ENCODE assay signal across 19 cellular contexts in the genomic region with DNA sequence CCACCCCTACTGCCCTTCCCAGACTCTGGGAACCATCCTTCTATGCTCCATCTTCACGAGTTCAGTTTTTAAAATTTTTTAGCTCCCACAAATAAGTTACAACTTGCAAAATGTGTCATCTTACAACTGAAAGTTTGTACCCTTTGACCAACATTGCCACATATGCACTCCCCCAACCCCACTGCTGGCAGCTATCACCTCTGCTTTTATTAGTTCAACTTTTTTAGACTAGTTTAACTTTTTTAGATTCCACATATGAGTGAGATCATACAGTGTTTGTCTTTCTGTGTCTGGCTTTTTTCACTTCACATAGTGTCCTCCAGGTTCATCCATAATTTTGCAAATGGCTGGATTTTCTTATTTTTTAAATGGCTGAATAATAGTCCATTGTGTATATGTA. TPM values are rescaled to one million over a fixed set of nuclear protein-coding genes. Genes with fewer than 3 reads are reported as not detected.
DNase-seq lines count a peak whose midpoint lies in the region; ATAC-seq, FAIRE-seq and TF ChIP-seq lines count a peak whose summit lies in the region.
"Had no signal": no experiment of that assay in that cellular context is flagged by ENCODE, and none has a peak within 500 bp of the region (broad histone marks: within the 10 kb centered on the region; RNA-seq: fewer than 3 reads in every experiment).

No MANE protein-coding gene starts in this region.

- H3K9me3 Mint-ChIP-seq in activated T-cell treated with anti-CD3 and anti-CD28 coated beads, Interleukin-2, amount 50 U/mL, for 72 hours = no peaks in the 10 kb centered on the region
- H3K9me3 Mint-ChIP-seq in activated T-cell treated with anti-CD3 and anti-CD28 coated beads, Interleukin-2, amount 50 U/mL, for 4 hours = no peaks in the 10 kb centered on the region
- H3K9me3 Mint-ChIP-seq: CD4-positive, alpha-beta memory T cell; H9 had no signal

- H3K36me3 Mint-ChIP-seq in activated T-cell treated with anti-CD3 and anti-CD28 coated beads, Interleukin-2, amount 50 U/mL, for 72 hours (ENCODE audit: insufficient read depth in 2 of 2) = peaks cover 0 to 1% of the 10 kb centered on the region in 2 donors
- peaks cover 2% of the 10 kb centered on the region for H3K36me3 Mint-ChIP-seq in activated T-cell treated with anti-CD3 and anti-CD28 coated beads, Interleukin-2, amount 50 U/mL, for 4 hours (ENCODE audit: insufficient read depth)
- H3K36me3 Mint-ChIP-seq: CD4-positive, alpha-beta memory T cell had no signal

- no peaks in the 10 kb centered on the region for H3K27me3 ChIP-seq in gastrocnemius medialis
- no peaks in the 10 kb centered on the region for H3K27me3 ChIP-seq in brain microvascular endothelial cell (replicated peaks)
- H3K27me3 ChIP-seq: BLaER1 had no signal

- H3K4me3 ChIP-seq in gastrocnemius medialis (no peak overlapping the region), brain microvascular endothelial cell (ENCODE audit: low read depth, low read length) (no peak overlapping the region)
- H3K4me3 ChIP-seq: BLaER1 had no signal

- no peaks in the 10 kb centered on the region for H3K9me3 ChIP-seq in gastrocnemius medialis
- H3K9me3 ChIP-seq: BLaER1 had no signal

- no peak overlapping the region for H3K4me3 Mint-ChIP-seq in activated T-cell treated with anti-CD3 and anti-CD28 coated beads, Interleukin-2, amount 50 U/mL, for 72 hours
- no peak overlapping the region for H3K4me3 Mint-ChIP-seq in activated T-cell treated with anti-CD3 and anti-CD28 coated beads, Interleukin-2, amount 50 U/mL, for 4 hours
- H3K4me3 Mint-ChIP-seq: CD14-positive monocyte; CD4-positive, alpha-beta memory T cell; H9 had no signal

- H3K27ac ChIP-seq in gastrocnemius medialis (peak overlapping the region in 3 of 4 donors; percentile 39 to 92 (median 89)), brain microvascular endothelial cell (no peak overlapping the region)
- H3K27ac ChIP-seq: BLaER1 had no signal

- peak overlapping the region; percentile 31 for H3K27ac Mint-ChIP-seq in activated T-cell treated with anti-CD3 and anti-CD28 coated beads, Interleukin-2, amount 50 U/mL, for 72 hours
- H3K27ac Mint-ChIP-seq: CD4-positive, alpha-beta memory T cell had no signal

- H3K4me1 ChIP-seq in gastrocnemius medialis = peaks cover 46 to 63% of the 10 kb centered on the region in 2 donors

- intact Hi-C loops in gastrocnemius medialis (cut with DNase I; ENCODE audit: low total_unique reads) = loop anchor here (10.0 kb wide), 1 partner anchor 137 kb away; no protein-coding TSS in a partner anchor

- H3K27me3 Mint-ChIP-seq in activated T-cell treated with anti-CD3 and anti-CD28 coated beads, Interleukin-2, amount 50 U/mL, for 72 hours (ENCODE audit: low read depth) = no peaks in the 10 kb centered on the region
- H3K27me3 Mint-ChIP-seq in activated T-cell treated with anti-CD3 and anti-CD28 coated beads, Interleukin-2, amount 50 U/mL, for 4 hours (ENCODE audit: low read depth) = no peaks in the 10 kb centered on the region

- no peak for ATAC-seq in activated T-cell treated with anti-CD3 and anti-CD28 coated beads, Interleukin-2, amount 50 U/mL, for 72 hours (replicated peaks in 1 of 2)
- no peak for ATAC-seq in activated T-cell treated with anti-CD3 and anti-CD28 coated beads, Interleukin-2, amount 50 U/mL, for 4 hours
- ATAC-seq in left lobe of liver = peak; percentile 43
- ATAC-seq in gastrocnemius medialis = no peak
- ATAC-seq in GM18520 (IDR thresholded peaks at IDR 0.05; ENCODE audit: unreplicated experiment) = no peak

- DNase-seq in activated T-cell treated with anti-CD3 and anti-CD28 coated beads, Interleukin-2, amount 50 U/mL, for 72 hours = no peak
- no peak for DNase-seq in activated T-cell treated with anti-CD3 and anti-CD28 coated beads, Interleukin-2, amount 50 U/mL, for 4 hours
- DNase-seq in left lobe of liver (ENCODE audit: low spot score) (peak; percentile 74), gastrocnemius medialis (no peak), urothelium cell line (ENCODE audit: low spot score) (no peak), brain microvascular endothelial cell (no peak)
- DNase-seq: 8988T; CD4-positive, alpha-beta memory T cell; DMS153; DMS79; GDM1; H9 had no signal

- TF ChIP-seq POLR2A in gastrocnemius medialis (IDR thresholded peaks at IDR 0.05) = no peak

- TF ChIP-seq CTCF in gastrocnemius medialis (IDR thresholded peaks at IDR 0.05 in 4 of 5, conservative IDR thresholded peaks at IDR 0.05 in 1 of 5) = no peak
- TF ChIP-seq CTCF in brain microvascular endothelial cell (IDR thresholded peaks at IDR 0.05; ENCODE audit: low read depth, low read length, missing control alignments) = no peak

- in situ Hi-C loops in gastrocnemius medialis (cut with MboI; ENCODE audit: low sequenced_read_pairs in 4 of 4) = no loop called here
- in situ Hi-C loops in brain microvascular endothelial cell (cut with HindIII; ENCODE audit: low pct_ligation_motif_present, low sequenced_read_pairs) = no loop called here

- H3K36me3 ChIP-seq in gastrocnemius medialis (no peaks in the 10 kb centered on the region), brain microvascular endothelial cell (replicated peaks) (no peaks in the 10 kb centered on the region)

- no peak for FAIRE-seq in urothelium cell line (lab: Jason Lieb, UNC)
- FAIRE-seq: GM12892, GM18507, GM19239, H1 had no signal

- H3K4me1 Mint-ChIP-seq in activated T-cell treated with anti-CD3 and anti-CD28 coated beads, Interleukin-2, amount 50 U/mL, for 72 hours (ENCODE audit: low read depth) = peaks cover 7% of the 10 kb centered on the region
- H3K4me1 Mint-ChIP-seq in activated T-cell treated with anti-CD3 and anti-CD28 coated beads, Interleukin-2, amount 50 U/mL, for 4 hours (ENCODE audit: low read depth) = no peaks in the 10 kb centered on the region
- H3K4me1 Mint-ChIP-seq: CD4-positive, alpha-beta memory T cell had no signal

RNA-seq across cellular contexts. Expression of gene GPT2, which starts 7.7 kb away (rescaled TPM):
- 10 to 100 TPM; 36.5 to 38.2 TPM for total RNA-seq in activated T-cell treated with anti-CD3 and anti-CD28 coated beads, Interleukin-2, amount 50 U/mL, for 72 hours
- total RNA-seq in activated T-cell treated with anti-CD3 and anti-CD28 coated beads, Interleukin-2, amount 50 U/mL, for 4 hours = 10 to 100 TPM in 2 of 3 donors, 1 to 10 TPM in 1; 8.8 to 18.1 (median 11.2) TPM
- total RNA-seq in left lobe of liver (84.6 TPM), gastrocnemius medialis (100 to 1,000 TPM in 1 of 4 donors, 10 to 100 TPM in 3; 13.5 to 112 (median 55.7) TPM)
